In genomic region chr22:38831166-38831945, GRCh38 we compare ENCODE assay signal across 1 cellular context.
TF ChIP-seq lines count a peak whose summit lies in the region.

No MANE protein-coding gene starts in this region.

TF ChIP-seq in IMR-90, 13 proteins besides CTCF, POLR2A, EP300 and RAD21 (continued from another document):
- TF ChIP-seq, protein P1, sequence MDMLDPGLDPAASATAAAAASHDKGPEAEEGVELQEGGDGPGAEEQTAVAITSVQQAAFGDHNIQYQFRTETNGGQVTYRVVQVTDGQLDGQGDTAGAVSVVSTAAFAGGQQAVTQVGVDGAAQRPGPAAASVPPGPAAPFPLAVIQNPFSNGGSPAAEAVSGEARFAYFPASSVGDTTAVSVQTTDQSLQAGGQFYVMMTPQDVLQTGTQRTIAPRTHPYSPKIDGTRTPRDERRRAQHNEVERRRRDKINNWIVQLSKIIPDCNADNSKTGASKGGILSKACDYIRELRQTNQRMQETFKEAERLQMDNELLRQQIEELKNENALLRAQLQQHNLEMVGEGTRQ (IDR thresholded peaks at IDR 0.05; ENCODE audit: low read depth, low read length): no peak
- TF ChIP-seq MAFK (IDR thresholded peaks at IDR 0.05; ENCODE audit: low read depth, low read length): no peak
- TF ChIP-seq FOS (IDR thresholded peaks at IDR 0.05; ENCODE audit: low read depth, low read length): 0 out of 2 replicates have a peak, but pooled peaks have one; percentile 20
- TF ChIP-seq RCOR1 (IDR thresholded peaks at IDR 0.05; ENCODE audit: insufficient replicate concordance, low read length): peak; percentile 20
- no peak for TF ChIP-seq BHLHE40 (IDR thresholded peaks at IDR 0.05; ENCODE audit: low read depth, low read length)
- no peak for TF ChIP-seq MXI1 (IDR thresholded peaks at IDR 0.05; ENCODE audit: borderline replicate concordance, low read depth, low read length)
